1 cellular context compared by ENCODE assay signal in the genomic region with DNA sequence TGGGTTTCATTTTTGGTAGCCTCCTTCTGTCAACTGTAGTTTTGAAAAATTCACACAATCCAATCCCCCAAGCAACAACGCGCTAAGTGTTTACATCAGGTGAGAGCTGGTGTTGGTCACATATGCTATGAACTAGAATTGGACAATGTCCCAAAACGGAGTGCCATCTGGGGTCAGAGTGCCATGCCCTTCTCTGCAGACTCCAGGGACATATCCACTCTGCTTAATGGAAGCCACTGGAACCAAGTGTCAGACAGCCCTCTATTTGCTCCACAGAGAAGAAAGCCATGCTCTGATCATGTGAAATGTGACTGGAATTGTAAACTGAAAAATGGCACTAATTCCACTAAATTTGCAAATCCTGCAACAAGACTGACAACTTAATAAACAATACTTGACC.
TF ChIP-seq lines count a peak whose summit lies in the region.

No MANE protein-coding gene starts in this region.

TF ChIP-seq in liver, 16 proteins besides CTCF, POLR2A, EP300 and RAD21 (continued from another document):
- TF ChIP-seq, protein P1, sequence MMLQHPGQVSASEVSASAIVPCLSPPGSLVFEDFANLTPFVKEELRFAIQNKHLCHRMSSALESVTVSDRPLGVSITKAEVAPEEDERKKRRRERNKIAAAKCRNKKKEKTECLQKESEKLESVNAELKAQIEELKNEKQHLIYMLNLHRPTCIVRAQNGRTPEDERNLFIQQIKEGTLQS (IDR thresholded peaks at IDR 0.05) = no peak
- TF ChIP-seq, protein P2, sequence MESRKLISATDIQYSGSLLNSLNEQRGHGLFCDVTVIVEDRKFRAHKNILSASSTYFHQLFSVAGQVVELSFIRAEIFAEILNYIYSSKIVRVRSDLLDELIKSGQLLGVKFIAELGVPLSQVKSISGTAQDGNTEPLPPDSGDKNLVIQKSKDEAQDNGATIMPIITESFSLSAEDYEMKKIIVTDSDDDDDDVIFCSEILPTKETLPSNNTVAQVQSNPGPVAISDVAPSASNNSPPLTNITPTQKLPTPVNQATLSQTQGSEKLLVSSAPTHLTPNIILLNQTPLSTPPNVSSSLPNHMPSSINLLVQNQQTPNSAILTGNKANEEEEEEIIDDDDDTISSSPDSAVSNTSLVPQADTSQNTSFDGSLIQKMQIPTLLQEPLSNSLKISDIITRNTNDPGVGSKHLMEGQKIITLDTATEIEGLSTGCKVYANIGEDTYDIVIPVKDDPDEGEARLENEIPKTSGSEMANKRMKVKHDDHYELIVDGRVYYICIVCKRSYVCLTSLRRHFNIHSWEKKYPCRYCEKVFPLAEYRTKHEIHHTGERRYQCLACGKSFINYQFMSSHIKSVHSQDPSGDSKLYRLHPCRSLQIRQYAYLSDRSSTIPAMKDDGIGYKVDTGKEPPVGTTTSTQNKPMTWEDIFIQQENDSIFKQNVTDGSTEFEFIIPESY (IDR thresholded peaks at IDR 0.05) = no peak
- TF ChIP-seq JUND (IDR thresholded peaks at IDR 0.05) (peak in 1 of 2 donors; percentile 44), FOXA1 (IDR thresholded peaks at IDR 0.05) (no peak), EGR1 (IDR thresholded peaks at IDR 0.05; ENCODE audit: low read depth in 2 of 2) (no peak), NR2F2 (IDR thresholded peaks at IDR 0.05) (peak; percentile 55), RXRA (IDR thresholded peaks at IDR 0.05) (peak; percentile 84 to 96), GABPA (IDR thresholded peaks at IDR 0.05 in 1 of 2, conservative IDR thresholded peaks at IDR 0.05 in 1 of 2) (no peak), TAF1 (conservative IDR thresholded peaks at IDR 0.05) (no peak), HNF4G (IDR thresholded peaks at IDR 0.05) (peak; percentile 38)
- TF ChIP-seq, protein P3, sequence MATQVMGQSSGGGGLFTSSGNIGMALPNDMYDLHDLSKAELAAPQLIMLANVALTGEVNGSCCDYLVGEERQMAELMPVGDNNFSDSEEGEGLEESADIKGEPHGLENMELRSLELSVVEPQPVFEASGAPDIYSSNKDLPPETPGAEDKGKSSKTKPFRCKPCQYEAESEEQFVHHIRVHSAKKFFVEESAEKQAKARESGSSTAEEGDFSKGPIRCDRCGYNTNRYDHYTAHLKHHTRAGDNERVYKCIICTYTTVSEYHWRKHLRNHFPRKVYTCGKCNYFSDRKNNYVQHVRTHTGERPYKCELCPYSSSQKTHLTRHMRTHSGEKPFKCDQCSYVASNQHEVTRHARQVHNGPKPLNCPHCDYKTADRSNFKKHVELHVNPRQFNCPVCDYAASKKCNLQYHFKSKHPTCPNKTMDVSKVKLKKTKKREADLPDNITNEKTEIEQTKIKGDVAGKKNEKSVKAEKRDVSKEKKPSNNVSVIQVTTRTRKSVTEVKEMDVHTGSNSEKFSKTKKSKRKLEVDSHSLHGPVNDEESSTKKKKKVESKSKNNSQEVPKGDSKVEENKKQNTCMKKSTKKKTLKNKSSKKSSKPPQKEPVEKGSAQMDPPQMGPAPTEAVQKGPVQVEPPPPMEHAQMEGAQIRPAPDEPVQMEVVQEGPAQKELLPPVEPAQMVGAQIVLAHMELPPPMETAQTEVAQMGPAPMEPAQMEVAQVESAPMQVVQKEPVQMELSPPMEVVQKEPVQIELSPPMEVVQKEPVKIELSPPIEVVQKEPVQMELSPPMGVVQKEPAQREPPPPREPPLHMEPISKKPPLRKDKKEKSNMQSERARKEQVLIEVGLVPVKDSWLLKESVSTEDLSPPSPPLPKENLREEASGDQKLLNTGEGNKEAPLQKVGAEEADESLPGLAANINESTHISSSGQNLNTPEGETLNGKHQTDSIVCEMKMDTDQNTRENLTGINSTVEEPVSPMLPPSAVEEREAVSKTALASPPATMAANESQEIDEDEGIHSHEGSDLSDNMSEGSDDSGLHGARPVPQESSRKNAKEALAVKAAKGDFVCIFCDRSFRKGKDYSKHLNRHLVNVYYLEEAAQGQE (IDR thresholded peaks at IDR 0.05) = no peak
